ENCODE assay signal across 20 cellular contexts in the genomic region with DNA sequence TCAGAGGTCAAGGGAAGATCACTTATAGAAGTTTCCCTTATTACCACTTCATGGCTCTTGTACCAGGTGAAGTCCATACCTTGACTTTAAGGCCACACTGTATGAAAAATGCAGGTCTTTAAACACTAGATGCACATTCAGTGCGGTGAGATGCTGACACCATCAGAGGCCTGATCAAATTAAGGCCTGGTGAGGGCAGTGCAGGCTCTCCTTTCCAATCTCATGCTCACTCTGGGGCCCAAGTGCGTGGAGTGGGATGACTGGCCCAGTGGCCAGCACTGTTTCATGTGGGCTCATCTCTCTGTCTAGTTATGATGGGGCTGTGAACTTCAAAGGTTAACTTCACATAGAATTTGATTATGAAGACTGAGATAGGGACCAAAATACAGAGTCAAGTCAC.
DNase-seq lines count a peak whose midpoint lies in the region; ATAC-seq, FAIRE-seq and TF ChIP-seq lines count a peak whose summit lies in the region.
"Had no signal": no experiment of that assay in that cellular context is flagged by ENCODE, and none has a peak within 500 bp of the region (broad histone marks: within the 10 kb centered on the region; RNA-seq: fewer than 3 reads in every experiment).

No MANE protein-coding gene starts in this region.

- H3K9me3 ChIP-seq in H1 (ENCODE audit: insufficient read depth in 2 of 2, low read depth in 1 of 2, low read length in 1 of 2) (no peaks in the 10 kb centered on the region), neural progenitor cell (ENCODE audit: low read depth) (no peaks in the 10 kb centered on the region)

- H3K27ac ChIP-seq in H1 (ENCODE audit: low read depth, low read length) (no peak overlapping the region), neural progenitor cell (no peak overlapping the region)
- H3K27ac ChIP-seq: C4-2B, HL-60 had no signal

- no peak overlapping the region for H2BK20ac ChIP-seq in H1 (ENCODE audit: low read length)

- CTCF ChIA-PET in H1 (lab: Charles Lee; ENCODE audit: partially characterized antibody): interaction anchor here (0.6 to 1.0 kb wide), 2 partner anchors 9 to 157 kb away, joined by 3 to 4 read pairs; no protein-coding TSS in a partner anchor

- TF ChIP-seq RAD21 in Ishikawa (IDR thresholded peaks at IDR 0.05; ENCODE audit: low read depth) (peak; percentile 8; the same call in 1 of the 2 replicates), H1 (IDR thresholded peaks at IDR 0.05 in 1 of 2, conservative IDR thresholded peaks at IDR 0.05 in 1 of 2; ENCODE audit: low read depth in 2 of 2, low read length in 2 of 2) (peak; percentile 70 to 75)

- peak; percentile 9 for DNase-seq in NCI-H82 (lab: John Stamatoyannopoulos, UW)
- no peak for DNase-seq in NCI-H82 treated with DMSO at 0.1 percent for 48 hours (lab: John Stamatoyannopoulos, UW; ENCODE audit: unreplicated experiment)
- no peak for DNase-seq in H1 (ENCODE audit: low read depth in 1 of 2, low spot score in 2 of 2)
- DNase-seq in neural progenitor cell (ENCODE audit: low spot score): no peak
- DNase-seq in GM12892 (ENCODE audit: insufficient read length): no peak
- DNase-seq in glomerular visceral epithelial cell (ENCODE audit: extremely low spot score): no peak
- DNase-seq: 8988T, GOT3, NCI-H1417 treated with DMSO at 0.1 percent for 48 hours, NCI-H2029, NCI-H2171, NCI-H526 treated with DMSO at 0.1 percent for 48 hours, RPMI8226, SHP77 treated with DMSO at 0.1 percent for 48 hours, T-helper 1 cell had no signal

- H2BK15ac ChIP-seq in H1 (ENCODE audit: low read length): no peak overlapping the region

- WGBS in H1 (ENCODE audit: extremely low coverage in 1 of 2, insufficient coverage in 1 of 2, insufficient read length in 1 of 2, insufficient replicate concordance in 2 of 2, low coverage in 1 of 2, low lambda C conversion rate in 2 of 2, missing lambda C conversion rate in 1 of 2), 2 experiments: 90% methylated on average over 2 of the region's 2 CpGs; no CpG with 5 or more reads in 1 of the 2 experiments

- H3K9me3 Mint-ChIP-seq in neural progenitor cell: peaks cover 20% of the 10 kb centered on the region

- H2BK12ac ChIP-seq in H1 (ENCODE audit: low read depth, low read length): no peak overlapping the region

- H3K14ac ChIP-seq in H1 (ENCODE audit: insufficient read length): no peak overlapping the region

- peaks cover 3% of the 10 kb centered on the region for H3K27me3 Mint-ChIP-seq in neural progenitor cell (ENCODE audit: insufficient read depth, low read depth)

- H3K4me1 ChIP-seq in H1 (replicated peaks in 1 of 4; ENCODE audit: control insufficient read depth in 3 of 4, insufficient read depth in 4 of 4, low read length in 3 of 4) (no peaks in the 10 kb centered on the region), neural progenitor cell (peaks cover 6% of the 10 kb centered on the region)

- H3K27me3 ChIP-seq in H1 (replicated peaks in 1 of 4; ENCODE audit: control insufficient read depth in 3 of 4, extremely low read depth in 1 of 4, insufficient read depth in 3 of 4, low read length in 3 of 4): no peaks in the 10 kb centered on the region
- H3K27me3 ChIP-seq in neural progenitor cell: no peaks in the 10 kb centered on the region

- no peak overlapping the region for H2BK5ac ChIP-seq in H1 (ENCODE audit: low read depth, low read length)

- no peak overlapping the region for H3K18ac ChIP-seq in H1 (ENCODE audit: extremely low read depth, low read length)

- no peak overlapping the region for H3K4me3 Mint-ChIP-seq in neural progenitor cell

- H2AFZ ChIP-seq in H1 (ENCODE audit: low read length) (no peak overlapping the region), neural progenitor cell (replicated peaks) (no peak overlapping the region)

- no peak overlapping the region for H4K5ac ChIP-seq in H1 (ENCODE audit: insufficient read length, low read depth, low read length)

- no peak overlapping the region for H2BK120ac ChIP-seq in H1 (replicated peaks; ENCODE audit: low read depth, low read length)

- FAIRE-seq in H1 (lab: Jason Lieb, UNC) (no peak), GM12892 (lab: Jason Lieb, UNC) (no peak)
- FAIRE-seq: D721Med had no signal

- no peak overlapping the region for H4K91ac ChIP-seq in H1 (replicated peaks; ENCODE audit: insufficient read length, low read length)

- H3K79me2 ChIP-seq in H1 (ENCODE audit: control insufficient read depth in 1 of 2, insufficient read depth in 2 of 2, low read length in 2 of 2): no peaks in the 10 kb centered on the region
- H3K79me2 ChIP-seq in neural progenitor cell (ENCODE audit: low read depth): no peaks in the 10 kb centered on the region

- H3K23ac ChIP-seq in H1 (ENCODE audit: insufficient read length): no peak overlapping the region

- H3K4me2 ChIP-seq in H1 (ENCODE audit: insufficient read depth in 1 of 2, low read depth in 2 of 2, low read length in 2 of 2) (no peak overlapping the region), neural progenitor cell (no peak overlapping the region)

- no peak for ATAC-seq in GM21367 (IDR thresholded peaks at IDR 0.05; ENCODE audit: unreplicated experiment)

- peaks cover 1% of the 10 kb centered on the region for H3K36me3 Mint-ChIP-seq in neural progenitor cell

- no peaks in the 10 kb centered on the region for H3F3A ChIP-seq in neural progenitor cell (ENCODE audit: low read depth)

- no peaks in the 10 kb centered on the region for H3K79me1 ChIP-seq in H1 (ENCODE audit: low read depth, low read length)

- no peak overlapping the region for H4K8ac ChIP-seq in H1 (ENCODE audit: extremely low read depth, insufficient read depth, low read length)

- H3K23me2 ChIP-seq in H1 (ENCODE audit: low read depth, low read length): no peaks in the 10 kb centered on the region

- TF ChIP-seq CTCF in H1 (IDR thresholded peaks at IDR 0.05; ENCODE audit: control extremely low read depth in 1 of 3, insufficient read depth in 1 of 3, low read depth in 1 of 3, low read length in 3 of 3): peak; percentile 32 to 55 (median 44)
- peak; percentile 32 for TF ChIP-seq CTCF in neural progenitor cell (IDR thresholded peaks at IDR 0.05)

- peaks cover 33% of the 10 kb centered on the region for H3K4me1 Mint-ChIP-seq in neural progenitor cell

- H4K20me1 ChIP-seq in H1 (replicated peaks in 1 of 2; ENCODE audit: control insufficient read depth in 1 of 2, insufficient read depth in 2 of 2, low read length in 2 of 2) (no peaks in the 10 kb centered on the region), neural progenitor cell (ENCODE audit: low read depth) (no peaks in the 10 kb centered on the region)

- H3K4me3 ChIP-seq in H1 (ENCODE audit: extremely low read depth in 1 of 4, insufficient read depth in 2 of 4, low read depth in 3 of 4, low read length in 4 of 4) (no peak overlapping the region), neural progenitor cell (no peak overlapping the region)

- H3K4ac ChIP-seq in H1 (replicated peaks; ENCODE audit: insufficient read length, low read depth, low read length): no peak overlapping the region

- no peak overlapping the region for H3K56ac ChIP-seq in H1 (replicated peaks; ENCODE audit: insufficient read length, low read depth, low read length)

- POLR2A ChIA-PET in H1 (lab: Charles Lee; ENCODE audit: partially characterized antibody): interaction anchor here (0.5 kb wide), 1 partner anchor 9 kb away, joined by 4 read pairs; no protein-coding TSS in a partner anchor

- TF ChIP-seq POLR2A in H1 (IDR thresholded peaks at IDR 0.05; ENCODE audit: control extremely low read depth in 1 of 2, low read depth in 2 of 2, low read length in 2 of 2) (no peak), GM12892 (IDR thresholded peaks at IDR 0.05; ENCODE audit: low read depth, low read length) (no peak)

- H3K9ac ChIP-seq in H1 (replicated peaks in 1 of 4; ENCODE audit: extremely low read depth in 1 of 4, low read depth in 3 of 4, low read length in 3 of 4) (no peak overlapping the region), neural progenitor cell (no peak overlapping the region)

- H3K36me3 ChIP-seq in H1 (ENCODE audit: control insufficient read depth in 2 of 4, insufficient read depth in 4 of 4, low read length in 3 of 4) (no peaks in the 10 kb centered on the region), neural progenitor cell (no peaks in the 10 kb centered on the region)

- no peak for TF ChIP-seq EP300 in Ishikawa (IDR thresholded peaks at IDR 0.05; ENCODE audit: borderline replicate concordance)
- no peak for TF ChIP-seq EP300 in H1 (IDR thresholded peaks at IDR 0.05; ENCODE audit: borderline replicate concordance in 1 of 2, low read depth in 2 of 2, low read length in 2 of 2)

- H2AK5ac ChIP-seq in H1 (ENCODE audit: low read depth, low read length): no peak overlapping the region

- H3K27ac Mint-ChIP-seq in neural progenitor cell: no peak overlapping the region

TF ChIP-seq in Ishikawa, 13 proteins besides CTCF, POLR2A, EP300 and RAD21 (continues in another document):
- no peak for TF ChIP-seq TEAD4 (IDR thresholded peaks at IDR 0.05)
- TF ChIP-seq FOXM1 (IDR thresholded peaks at IDR 0.05; ENCODE audit: borderline replicate concordance, low read depth): no peak
- no peak for TF ChIP-seq USF1 (IDR thresholded peaks at IDR 0.05)
- TF ChIP-seq YY1 (IDR thresholded peaks at IDR 0.05; ENCODE audit: low read depth): no peak
- no peak for TF ChIP-seq TCF12 (IDR thresholded peaks at IDR 0.05; ENCODE audit: low read depth)
- no peak for TF ChIP-seq NFIC (IDR thresholded peaks at IDR 0.05)
- no peak for TF ChIP-seq TAF1 (IDR thresholded peaks at IDR 0.05; ENCODE audit: low read depth)
- TF ChIP-seq CEBPB (IDR thresholded peaks at IDR 0.05): no peak

TF ChIP-seq in H1, 55 proteins besides CTCF, POLR2A, EP300 and RAD21 (continues in another document):
- TF ChIP-seq YY1 (IDR thresholded peaks at IDR 0.05; ENCODE audit: low read depth, low read length) (no peak), CREB1 (IDR thresholded peaks at IDR 0.05) (no peak), JUN (IDR thresholded peaks at IDR 0.05; ENCODE audit: low read depth, low read length) (no peak), KDM1A (IDR thresholded peaks at IDR 0.05; ENCODE audit: borderline replicate concordance, low read length) (no peak), ATF2 (IDR thresholded peaks at IDR 0.05; ENCODE audit: low read length) (no peak), KDM4A (IDR thresholded peaks at IDR 0.05; ENCODE audit: low read depth, low read length, severe bottlenecking) (no peak), SP1 (IDR thresholded peaks at IDR 0.05; ENCODE audit: low read depth, low read length) (no peak), POLR2AphosphoS5 (IDR thresholded peaks at IDR 0.05; ENCODE audit: low read depth, low read length) (no peak)
